Comparison of ENCODE assay signal across 8 cellular contexts in genomic region chr5:53478411-53479044, GRCh38. TPM values are rescaled to one million over a fixed set of nuclear protein-coding genes. Genes with fewer than 3 reads are reported as not detected.
DNase-seq lines count a peak whose midpoint lies in the region; ATAC-seq, FAIRE-seq and TF ChIP-seq lines count a peak whose summit lies in the region.

No MANE protein-coding gene starts in this region.

- H4K20me1 ChIP-seq in endothelial cell of umbilical vein (replicated peaks; ENCODE audit: control insufficient read depth, extremely low read depth, insufficient read depth, low read length) = no peaks in the 10 kb centered on the region

- H3K4me1 Mint-ChIP-seq in T-cell (peaks cover 26 to 48% (median 42%) of the 10 kb centered on the region in 3 donors), mesothelial cell of epicardium (peaks cover 37% of the 10 kb centered on the region)

- CTCF ChIA-PET in T-cell (lab: Charles Lee) = interaction anchor here in 1 of 2 donors (0.7 to 0.8 kb wide), 3 partner anchors 221 to 833 kb away, joined by 3 read pairs; no protein-coding TSS in a partner anchor
- CTCF ChIA-PET in endothelial cell of umbilical vein (lab: Charles Lee) = interaction anchor here (0.7 to 3.3 kb wide), 21 partner anchors 8 to 756 kb away, joined by 3 to 22 read pairs (median 3); no protein-coding TSS in a partner anchor

- H3K4me3 Mint-ChIP-seq in T-cell (peak overlapping the region; percentile 76 to 94 (median 84)), mesothelial cell of epicardium (peak overlapping the region; percentile 87)

- H3K36me3 ChIP-seq in endothelial cell of umbilical vein (ENCODE audit: control insufficient read depth in 2 of 2, extremely low read depth in 1 of 2, insufficient read depth in 2 of 2, low read length in 2 of 2) = no peaks in the 10 kb centered on the region

- DNase-seq in AG09309 (ENCODE audit: low read depth) (no peak), NAMALWA (ENCODE audit: low spot score) (peak; percentile 79), T-cell (peak in 4 of 34 experiments; percentile 0 to 12 (median 2)), endothelial cell of umbilical vein (ENCODE audit: low read depth, low spot score) (peak; percentile 72), mesothelial cell of epicardium (ENCODE audit: low spot score in 2 of 2, unreplicated experiment in 2 of 2) (peak in 1 of 2 experiments; percentile 46), urothelium cell line (ENCODE audit: low spot score) (peak; percentile 65)

- ATAC-seq in T-cell (replicated peaks in 1 of 4) = peak in 1 of 4 experiments; percentile 14
- no peak for ATAC-seq in HG02970 (IDR thresholded peaks at IDR 0.05; ENCODE audit: low FRiP score, unreplicated experiment)

- peaks cover 4 to 34% of the 10 kb centered on the region in 2 experiments for H3K27me3 ChIP-seq in endothelial cell of umbilical vein (ENCODE audit: control insufficient read depth in 2 of 2, insufficient read depth in 2 of 2, low read length in 2 of 2)

- no TSS peak for BruUV-seq in endothelial cell of umbilical vein (replicated peaks; lab: Mats Ljungman, UMichigan)

- H3K79me2 ChIP-seq in endothelial cell of umbilical vein (ENCODE audit: control insufficient read depth, insufficient read depth, low read length) = no peaks in the 10 kb centered on the region

- H3K9me3 Mint-ChIP-seq in T-cell = no peaks in the 10 kb centered on the region
- no peaks in the 10 kb centered on the region for H3K9me3 Mint-ChIP-seq in mesothelial cell of epicardium

- no peaks in the 10 kb centered on the region for H3K9me3 ChIP-seq in endothelial cell of umbilical vein (replicated peaks; ENCODE audit: control insufficient read depth, insufficient read depth, low read length)

- no peak overlapping the region for H3K9ac ChIP-seq in endothelial cell of umbilical vein (replicated peaks; ENCODE audit: extremely low read depth, insufficient read depth, low read length)

- TF ChIP-seq CTCF in AG09309 (IDR thresholded peaks at IDR 0.05; ENCODE audit: control insufficient read depth, insufficient read depth, low read depth, low read length, missing control alignments) = peak; percentile 29
- peak; percentile 35; the same call in 1 of the 2 replicates for TF ChIP-seq CTCF in GM12874 (IDR thresholded peaks at IDR 0.05; ENCODE audit: insufficient read depth, low read depth, low read length)
- TF ChIP-seq CTCF in endothelial cell of umbilical vein (IDR thresholded peaks at IDR 0.05; ENCODE audit: extremely low read depth in 1 of 2, insufficient read depth in 1 of 2, low read depth in 1 of 2, low read length in 2 of 2) = peak; percentile 34 to 45
- TF ChIP-seq CTCF in mesothelial cell of epicardium (IDR thresholded peaks at IDR 0.05; ENCODE audit: unreplicated experiment) = no peak

- dilution Hi-C loops in endothelial cell of umbilical vein (cut with MboI; ENCODE audit: extremely low pct_ligation_motif_present, low sequenced_read_pairs) = no loop called here

- no peak for TF ChIP-seq POLR2A in endothelial cell of umbilical vein (IDR thresholded peaks at IDR 0.05; ENCODE audit: low read depth, low read length)

- no peak overlapping the region for H3K27ac Mint-ChIP-seq in T-cell
- H3K27ac Mint-ChIP-seq in mesothelial cell of epicardium = peak overlapping the region; percentile 39

- H2AFZ ChIP-seq in endothelial cell of umbilical vein (ENCODE audit: low read depth, low read length) = peak overlapping the region; percentile 89

- POLR2A ChIA-PET in T-cell (lab: Charles Lee) = no interaction called here
- POLR2A ChIA-PET in endothelial cell of umbilical vein (lab: Charles Lee) = no interaction called here

- peaks cover 57 to 58% of the 10 kb centered on the region in 2 donors for H3K27me3 Mint-ChIP-seq in T-cell
- H3K27me3 Mint-ChIP-seq in mesothelial cell of epicardium (ENCODE audit: low read depth) = peaks cover 58% of the 10 kb centered on the region

- FAIRE-seq in endothelial cell of umbilical vein (lab: Jason Lieb, UNC) (peak; percentile 59), urothelium cell line (lab: Jason Lieb, UNC) (no peak)

- H3K36me3 Mint-ChIP-seq in T-cell (no peaks in the 10 kb centered on the region), mesothelial cell of epicardium (no peaks in the 10 kb centered on the region)

- intact Hi-C loops in endothelial cell of umbilical vein (cut with micrococcal nuclease) = loop anchor here (1.0 to 5.0 kb wide), 7 partner anchors 82 to 751 kb away; partner anchors contain the start of gene NDUFS4

- peak overlapping the region; percentile 80 for H3K4me2 ChIP-seq in endothelial cell of umbilical vein (ENCODE audit: insufficient read depth, low read length)

- H3K27ac ChIP-seq in endothelial cell of umbilical vein (ENCODE audit: insufficient read depth, low read depth, low read length) = no peak overlapping the region

- H3K9me1 ChIP-seq in endothelial cell of umbilical vein (replicated peaks; ENCODE audit: control insufficient read depth, extremely low read depth, insufficient read depth, low read length) = no peaks in the 10 kb centered on the region

- H3K4me3 ChIP-seq in AG09309 (ENCODE audit: control insufficient read depth, low read depth, low read length) = peak overlapping the region; percentile 94
- peak overlapping the region in 2 of 3 experiments; percentile 36 to 54 for H3K4me3 ChIP-seq in endothelial cell of umbilical vein (replicated peaks in 1 of 3; ENCODE audit: insufficient read depth in 1 of 3, low read depth in 1 of 3, low read length in 3 of 3)

- H3K4me1 ChIP-seq in endothelial cell of umbilical vein (ENCODE audit: control insufficient read depth, extremely low read depth, insufficient read depth, low read length) = peaks cover 20% of the 10 kb centered on the region

TF ChIP-seq in endothelial cell of umbilical vein, 7 proteins besides CTCF, POLR2A, EP300 and RAD21:
- TF ChIP-seq EZH2 (IDR thresholded peaks at IDR 0.05; ENCODE audit: borderline replicate concordance, low read depth, low read length, severe bottlenecking) (peak; percentile 51), MAX (IDR thresholded peaks at IDR 0.05; ENCODE audit: insufficient read depth, insufficient read length) (no peak), POLR2AphosphoS5 (IDR thresholded peaks at IDR 0.05; ENCODE audit: insufficient read depth, low read depth, low read length) (no peak), JUN (IDR thresholded peaks at IDR 0.05; ENCODE audit: borderline replicate concordance, insufficient read depth, insufficient read length, low read depth) (no peak)

RNA-seq across cellular contexts. Expression of gene FST, which starts 1.9 kb away (rescaled TPM):
- 1 to 10 TPM in 3 of 5 donors, under 1 TPM in 1, not detected in 1; 0.86 to 2.5 (median 1.5) TPM for total RNA-seq in T-cell
- total RNA-seq in endothelial cell of umbilical vein = 13.4 and 46.0 TPM in 2 replicates
- polyA plus RNA-seq in endothelial cell of umbilical vein = 13.7 and 20.8 TPM in 2 replicates
- polyA plus RNA-seq in endothelial cell of umbilical vein (2011; cell fraction: cytosol; rRNA removed) = 23.3 and 27.4 TPM in 2 replicates
- 23.7 and 27.3 TPM in 2 replicates for polyA plus RNA-seq in endothelial cell of umbilical vein (2011; cell fraction: nucleus; rRNA removed)
- 17.1 and 19.2 TPM in 2 replicates for polyA plus RNA-seq in endothelial cell of umbilical vein (2012)
- polyA minus RNA-seq in endothelial cell of umbilical vein = 9.3 and 16.2 TPM in 2 replicates
- polyA minus RNA-seq in endothelial cell of umbilical vein (2011; cell fraction: cytosol; rRNA and poly(A)+ RNA removed) = 1.3 TPM
- polyA minus RNA-seq in endothelial cell of umbilical vein (2011; cell fraction: nucleus; rRNA and poly(A)+ RNA removed) = 7.7 and 8.4 TPM in 2 replicates
- total RNA-seq in mesothelial cell of epicardium = 12.3 to 14.3 TPM (median 12.7 TPM) in 3 replicates
